9 cellular contexts compared by ENCODE assay signal in the genomic region with DNA sequence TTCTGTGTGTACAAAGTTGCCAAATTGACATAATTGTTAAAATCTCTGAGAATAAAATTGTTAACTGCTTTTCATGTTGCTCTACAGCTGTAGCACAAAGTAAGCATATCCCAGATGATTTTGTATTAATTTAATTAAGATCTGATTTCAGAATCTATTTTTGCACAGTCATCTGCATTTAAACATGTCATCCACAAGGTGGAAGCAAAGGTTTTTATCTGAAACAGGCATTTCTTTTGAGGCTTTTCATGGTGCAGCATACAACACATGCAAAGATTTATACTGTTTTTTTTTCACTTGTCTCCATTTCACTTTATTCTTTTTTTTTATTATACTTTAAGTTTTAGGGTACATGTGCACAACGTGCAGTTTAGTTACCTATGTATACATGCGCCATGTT. TPM values are rescaled to one million over a fixed set of nuclear protein-coding genes. Genes with fewer than 3 reads are reported as not detected.
DNase-seq lines count a peak whose midpoint lies in the region; ATAC-seq and TF ChIP-seq lines count a peak whose summit lies in the region.
"Had no signal": no experiment of that assay in that cellular context is flagged by ENCODE, and none has a peak within 500 bp of the region (broad histone marks: within the 10 kb centered on the region; RNA-seq: fewer than 3 reads in every experiment).

No MANE protein-coding gene starts in this region.

- no peak overlapping the region for H3K4me3 ChIP-seq in epithelial cell of esophagus (ENCODE audit: low read length)
- no peak overlapping the region for H3K4me3 ChIP-seq in skeletal muscle cell (ENCODE audit: low read depth, low read length)

- no peaks in the 10 kb centered on the region for H3K4me1 Mint-ChIP-seq in activated T-helper 1 cell treated with anti-CD3 and anti-CD28 coated beads, Interleukin-12 subunit alpha, Interleukin-12 subunit beta, Interleukin-2, Interleukin-4 antibody, amounts not matched to agents 30 ng/mL and 10 ng/mL and 1 ng/mL, durations not matched to agents 14 hours and 24 hours and 36 hours (ENCODE audit: low read depth)
- H3K4me1 Mint-ChIP-seq: B cell had no signal

- no peaks in the 10 kb centered on the region for H3K36me3 Mint-ChIP-seq in activated T-helper 1 cell treated with anti-CD3 and anti-CD28 coated beads, Interleukin-12 subunit alpha, Interleukin-12 subunit beta, Interleukin-2, Interleukin-4 antibody, amounts not matched to agents 30 ng/mL and 10 ng/mL and 1 ng/mL, durations not matched to agents 14 hours and 24 hours and 36 hours (ENCODE audit: low read depth)

- peak; percentile 49 for TF ChIP-seq CTCF in epithelial cell of esophagus (IDR thresholded peaks at IDR 0.05; ENCODE audit: insufficient read depth, low read depth, low read length, missing control alignments)

- H3K27ac Mint-ChIP-seq in activated T-helper 1 cell treated with anti-CD3 and anti-CD28 coated beads, Interleukin-12 subunit alpha, Interleukin-12 subunit beta, Interleukin-2, Interleukin-4 antibody, amounts not matched to agents 30 ng/mL and 10 ng/mL and 1 ng/mL, durations not matched to agents 14 hours and 24 hours and 36 hours = no peak overlapping the region
- H3K27ac Mint-ChIP-seq: B cell had no signal

- DNase-seq in NCI-H1105 treated with DMSO at 0.1 percent for 48 hours (lab: John Stamatoyannopoulos, UW) = peak; percentile 21
- DNase-seq in NCI-H1105 (lab: John Stamatoyannopoulos, UW) = no peak
- peak; percentile 8 for DNase-seq in NCI-H226
- peak; percentile 51 for DNase-seq in epithelial cell of esophagus (ENCODE audit: low read depth)
- DNase-seq in skeletal muscle cell (ENCODE audit: low read depth) = peak; percentile 13
- DNase-seq in occipital lobe (lab: John Stamatoyannopoulos, UW) = no peak
- DNase-seq in activated T-helper 1 cell treated with anti-CD3 and anti-CD28 coated beads, Interleukin-12 subunit alpha, Interleukin-12 subunit beta, Interleukin-2, Interleukin-4 antibody, amounts not matched to agents 30 ng/mL and 10 ng/mL and 1 ng/mL, durations not matched to agents 14 hours and 24 hours and 36 hours (ENCODE audit: low spot score) = no peak

- H3K4me3 Mint-ChIP-seq in activated T-helper 1 cell treated with anti-CD3 and anti-CD28 coated beads, Interleukin-12 subunit alpha, Interleukin-12 subunit beta, Interleukin-2, Interleukin-4 antibody, amounts not matched to agents 30 ng/mL and 10 ng/mL and 1 ng/mL, durations not matched to agents 14 hours and 24 hours and 36 hours = no peak overlapping the region
- H3K4me3 Mint-ChIP-seq: B cell had no signal

- intact Hi-C loops in activated T-helper 1 cell treated with anti-CD3 and anti-CD28 coated beads, Interleukin-12 subunit alpha, Interleukin-12 subunit beta, Interleukin-2, Interleukin-4 antibody, amounts not matched to agents 30 ng/mL and 10 ng/mL and 1 ng/mL, durations not matched to agents 14 hours and 24 hours and 36 hours (cut with micrococcal nuclease) = no loop called here

- no peak for ATAC-seq in GM18519 (IDR thresholded peaks at IDR 0.05; ENCODE audit: low FRiP score, unreplicated experiment)

- H3K9me3 Mint-ChIP-seq in activated T-helper 1 cell treated with anti-CD3 and anti-CD28 coated beads, Interleukin-12 subunit alpha, Interleukin-12 subunit beta, Interleukin-2, Interleukin-4 antibody, amounts not matched to agents 30 ng/mL and 10 ng/mL and 1 ng/mL, durations not matched to agents 14 hours and 24 hours and 36 hours = no peaks in the 10 kb centered on the region

- peaks cover 2% of the 10 kb centered on the region for H3K27me3 Mint-ChIP-seq in activated T-helper 1 cell treated with anti-CD3 and anti-CD28 coated beads, Interleukin-12 subunit alpha, Interleukin-12 subunit beta, Interleukin-2, Interleukin-4 antibody, amounts not matched to agents 30 ng/mL and 10 ng/mL and 1 ng/mL, durations not matched to agents 14 hours and 24 hours and 36 hours (ENCODE audit: insufficient read depth)

RNA-seq across cellular contexts. Expression of a gene that starts 51.2 kb away (rescaled TPM):
- total RNA-seq in occipital lobe = 0.31 TPM
- not detected in 2 replicates for total RNA-seq in activated T-helper 1 cell treated with anti-CD3 and anti-CD28 coated beads, Interleukin-12 subunit alpha, Interleukin-12 subunit beta, Interleukin-2, Interleukin-4 antibody, amounts not matched to agents 30 ng/mL and 10 ng/mL and 1 ng/mL, durations not matched to agents 14 hours and 24 hours and 36 hours
- total RNA-seq: B cell had no signal

Comparison
In these comparisons a context has a peak if more than half of its experiments do, and no peak if none do; other contexts are left out.
1. DNase-seq: peak in NCI-H1105 treated with DMSO at 0.1 percent for 48 hours (single experiment), NCI-H226 (single experiment), epithelial cell of esophagus (single experiment) and skeletal muscle cell (single experiment); none in NCI-H1105 (single experiment), occipital lobe (single experiment) and activated T-helper 1 cell treated with anti-CD3 and anti-CD28 coated beads, Interleukin-12 subunit alpha, Interleukin-12 subunit beta, Interleukin-2, Interleukin-4 antibody, amounts not matched to agents 30 ng/mL and 10 ng/mL and 1 ng/mL, durations not matched to agents 14 hours and 24 hours and 36 hours (single experiment).